In genomic region chr6:34512738-34513115, GRCh38 we compare ENCODE assay signal across 17 cellular contexts. TPM values are rescaled to one million over a fixed set of nuclear protein-coding genes. Genes with fewer than 3 reads are reported as not detected.
"Had no signal": no experiment of that assay in that cellular context is flagged by ENCODE, and none has a peak within 500 bp of the region (broad histone marks: within the 10 kb centered on the region; RNA-seq: fewer than 3 reads in every experiment).

No MANE protein-coding gene starts in this region.

- FAIRE-seq: endometrium, keratinocyte had no signal

- H3K27ac ChIP-seq: left lung, prostate gland, stomach had no signal

- DNase-seq: activated CD4-positive, alpha-beta T cell treated with anti-CD3 and anti-CD28 coated beads for 1 hour; activated CD4-positive, alpha-beta T cell treated with anti-CD3 and anti-CD28 coated beads, Interleukin-2, amount 50 U/mL, for 48 hours; activated gamma-delta T cell; activated T-cell treated with anti-CD3 and anti-CD28 coated beads, Interleukin-2, amount 50 U/mL, for 4 hours; anterior cingulate cortex; hippocampal formation; left lung; natural killer cell; occipital lobe; stomach had no signal

- H3K36me3 Mint-ChIP-seq: natural killer cell had no signal

- H3K4me3 Mint-ChIP-seq: activated naive CD8-positive, alpha-beta T cell; activated T-cell treated with anti-CD3 and anti-CD28 coated beads, Interleukin-2, amount 50 U/mL, for 4 hours; natural killer cell had no signal

- H3K4me1 Mint-ChIP-seq: natural killer cell had no signal

- ATAC-seq: activated T-cell treated with anti-CD3 and anti-CD28 coated beads, Interleukin-2, amount 50 U/mL, for 4 hours; left lung; natural killer cell; right cardiac atrium had no signal

- H3K27ac Mint-ChIP-seq: activated naive CD8-positive, alpha-beta T cell; natural killer cell had no signal

RNA-seq across cellular contexts. Expression of gene SPDEF, which starts 43.4 kb away (rescaled TPM):
- total RNA-seq: occipital lobe; smooth muscle cell; T-helper 1 cell treated with Interleukin-12 subunit alpha and Interleukin-12 subunit beta and Interleukin-4 antibody, amounts not matched to agents 30 ng/mL and 1 ng/mL, for 36 hours had no signal

RNA-seq across cellular contexts. Expression of gene PACSIN1, which starts 46.9 kb away (rescaled TPM):
- total RNA-seq: smooth muscle cell had no signal
